In genomic region chr17:66301418-66301863, GRCh38 we compare ENCODE assay signal across 9 cellular contexts. TPM values are rescaled to one million over a fixed set of nuclear protein-coding genes. Genes with fewer than 3 reads are reported as not detected.
DNase-seq lines count a peak whose midpoint lies in the region; ATAC-seq, FAIRE-seq and TF ChIP-seq lines count a peak whose summit lies in the region.
"Had no signal": no experiment of that assay in that cellular context is flagged by ENCODE, and none has a peak within 500 bp of the region (broad histone marks: within the 10 kb centered on the region; RNA-seq: fewer than 3 reads in every experiment).

No MANE protein-coding gene starts in this region.

- in situ Hi-C loops in transverse colon (cut with MboI; ENCODE audit: low pct_ligation_motif_present in 1 of 4, low pct_unique_long_range_greater_than_20kb in 1 of 4, low sequenced_read_pairs in 3 of 4), result no loop called here

- TF ChIP-seq EP300 in transverse colon (IDR thresholded peaks at IDR 0.05; ENCODE audit: low read depth), result no peak

- H3K27me3 ChIP-seq in ascending aorta, result no peaks in the 10 kb centered on the region
- no peaks in the 10 kb centered on the region for H3K27me3 ChIP-seq in liver (ENCODE audit: control insufficient read depth in 4 of 4, insufficient read depth in 4 of 4, low read length in 3 of 4)
- no peaks in the 10 kb centered on the region for H3K27me3 ChIP-seq in transverse colon
- H3K27me3 ChIP-seq in small intestine (ENCODE audit: control insufficient read depth in 2 of 2, insufficient read depth in 2 of 2, low read length in 2 of 2), result no peaks in the 10 kb centered on the region

- H3K4me1 Mint-ChIP-seq in activated T-cell treated with anti-CD3 and anti-CD28 coated beads, Interleukin-2, amount 50 U/mL, for 4 hours (ENCODE audit: low read depth), result peaks cover 34% of the 10 kb centered on the region

- peak overlapping the region; percentile 92 for H3K4me3 Mint-ChIP-seq in activated T-cell treated with anti-CD3 and anti-CD28 coated beads, Interleukin-2, amount 50 U/mL, for 4 hours

- H3K9me3 ChIP-seq in ascending aorta (no peaks in the 10 kb centered on the region), liver (ENCODE audit: control insufficient read depth in 4 of 4, low read length in 3 of 4) (no peaks in the 10 kb centered on the region), transverse colon (no peaks in the 10 kb centered on the region), small intestine (ENCODE audit: control insufficient read depth, low read depth) (no peaks in the 10 kb centered on the region)

- no peak for ATAC-seq in activated T-cell treated with anti-CD3 and anti-CD28 coated beads, Interleukin-2, amount 50 U/mL, for 4 hours

- 40% methylated on average over 12 of the region's 12 CpGs for WGBS in liver
- WGBS in transverse colon (ENCODE audit: low coverage in 1 of 2), 2 donors, result 32 to 35% methylated on average over 6 to 12 of the region's 12 CpGs
- 23 to 34% (median 26%) methylated on average over 12 of the region's 12 CpGs for WGBS in small intestine, 3 donors

- no peak for TF ChIP-seq RAD21 in liver (IDR thresholded peaks at IDR 0.05)

- no peaks in the 10 kb centered on the region for H3K36me3 ChIP-seq in ascending aorta
- no peaks in the 10 kb centered on the region for H3K36me3 ChIP-seq in liver (ENCODE audit: control insufficient read depth in 4 of 4, insufficient read depth in 3 of 4, low read depth in 1 of 4, low read length in 3 of 4)
- H3K36me3 ChIP-seq in transverse colon, result no peaks in the 10 kb centered on the region
- H3K36me3 ChIP-seq in small intestine (ENCODE audit: control insufficient read depth in 2 of 2, insufficient read depth in 2 of 2, low read length in 2 of 2), result no peaks in the 10 kb centered on the region

- H3K9ac ChIP-seq in liver (ENCODE audit: low read depth in 1 of 2, low read length in 2 of 2), result peak overlapping the region in 1 of 2 donors; percentile 68

- H3K36me3 Mint-ChIP-seq in activated T-cell treated with anti-CD3 and anti-CD28 coated beads, Interleukin-2, amount 50 U/mL, for 4 hours (ENCODE audit: insufficient read depth), result peaks cover 7% of the 10 kb centered on the region

- TF ChIP-seq CTCF in ascending aorta (IDR thresholded peaks at IDR 0.05) (no peak), liver (IDR thresholded peaks at IDR 0.05; ENCODE audit: low read depth, low read length, missing input control) (no peak), transverse colon (IDR thresholded peaks at IDR 0.05) (no peak)

- intact Hi-C loops in ascending aorta (cut with DNase I), result loop anchor here (5.0 to 10.0 kb wide), 3 partner anchors 109 to 1337 kb away; partner anchors contain the start of genes CEP112 and GNA13
- intact Hi-C loops in transverse colon (cut with DNase I; ENCODE audit: low total_unique reads), result no loop called here

- DNase-seq in activated T-cell treated with anti-CD3 and anti-CD28 coated beads, Interleukin-2, amount 50 U/mL, for 4 hours, result no peak
- no peak for DNase-seq in activated T-cell treated with anti-CD3 and anti-CD28 coated beads, Interleukin-2, amount 50 U/mL, for 48 hours
- DNase-seq in ascending aorta (ENCODE audit: low spot score in 2 of 2) (no peak), transverse colon (peak; percentile 10), COR-L47 (lab: John Stamatoyannopoulos, UW) (no peak), small intestine (no peak)
- DNase-seq in effector CD4-positive, alpha-beta T cell, result no peak
- DNase-seq: NCI-H446 had no signal

- H3K4me1 ChIP-seq in ascending aorta (peaks cover 0 to 7% of the 10 kb centered on the region in 2 donors), liver (ENCODE audit: control insufficient read depth in 4 of 4, insufficient read depth in 4 of 4, low read length in 3 of 4) (peaks cover 6 to 22% (median 14%) of the 10 kb centered on the region in 4 donors), transverse colon (peaks cover 0 to 33% (median 12%) of the 10 kb centered on the region in 4 donors), small intestine (ENCODE audit: control insufficient read depth in 2 of 2, insufficient read depth in 1 of 2, low read depth in 1 of 2, low read length in 1 of 2) (no peaks in the 10 kb centered on the region)

- FAIRE-seq in small intestine (lab: Jason Lieb, UNC), result no peak

- no peak for TF ChIP-seq POLR2A in transverse colon (IDR thresholded peaks at IDR 0.05)

- H3K27me3 Mint-ChIP-seq in activated T-cell treated with anti-CD3 and anti-CD28 coated beads, Interleukin-2, amount 50 U/mL, for 4 hours (ENCODE audit: low read depth), result no peaks in the 10 kb centered on the region

- H3K27ac ChIP-seq in ascending aorta, result peak overlapping the region in 1 of 2 donors; percentile 73
- peak overlapping the region in 1 of 2 donors; percentile 64 for H3K27ac ChIP-seq in liver (ENCODE audit: low read depth in 1 of 2, low read length in 2 of 2)
- peak overlapping the region in 3 of 4 donors; percentile 80 to 94 (median 87) for H3K27ac ChIP-seq in transverse colon
- peak overlapping the region in 1 of 2 donors; percentile 66 for H3K27ac ChIP-seq in small intestine (ENCODE audit: low read depth in 1 of 2, low read length in 1 of 2)

- H3K9me3 Mint-ChIP-seq in activated T-cell treated with anti-CD3 and anti-CD28 coated beads, Interleukin-2, amount 50 U/mL, for 4 hours, result no peaks in the 10 kb centered on the region

- H3K4me3 ChIP-seq in ascending aorta, result peak overlapping the region; percentile 81 to 83
- H3K4me3 ChIP-seq in liver (ENCODE audit: low read depth in 1 of 3, low read length in 3 of 3), result peak overlapping the region; percentile 60 to 95 (median 73)
- H3K4me3 ChIP-seq in transverse colon, result peak overlapping the region; percentile 71 to 84 (median 79)
- peak overlapping the region in 1 of 2 donors; percentile 100 for H3K4me3 ChIP-seq in small intestine (ENCODE audit: low read depth in 1 of 2, low read length in 2 of 2)

TF ChIP-seq in liver, 16 proteins besides CTCF, POLR2A, EP300 and RAD21:
- TF ChIP-seq RXRA (IDR thresholded peaks at IDR 0.05) (no peak), FOXA1 (IDR thresholded peaks at IDR 0.05) (no peak), HNF4G (IDR thresholded peaks at IDR 0.05) (no peak), MAX (IDR thresholded peaks at IDR 0.05) (no peak), FOXA2 (IDR thresholded peaks at IDR 0.05) (no peak)
- TF ChIP-seq, protein P1, sequence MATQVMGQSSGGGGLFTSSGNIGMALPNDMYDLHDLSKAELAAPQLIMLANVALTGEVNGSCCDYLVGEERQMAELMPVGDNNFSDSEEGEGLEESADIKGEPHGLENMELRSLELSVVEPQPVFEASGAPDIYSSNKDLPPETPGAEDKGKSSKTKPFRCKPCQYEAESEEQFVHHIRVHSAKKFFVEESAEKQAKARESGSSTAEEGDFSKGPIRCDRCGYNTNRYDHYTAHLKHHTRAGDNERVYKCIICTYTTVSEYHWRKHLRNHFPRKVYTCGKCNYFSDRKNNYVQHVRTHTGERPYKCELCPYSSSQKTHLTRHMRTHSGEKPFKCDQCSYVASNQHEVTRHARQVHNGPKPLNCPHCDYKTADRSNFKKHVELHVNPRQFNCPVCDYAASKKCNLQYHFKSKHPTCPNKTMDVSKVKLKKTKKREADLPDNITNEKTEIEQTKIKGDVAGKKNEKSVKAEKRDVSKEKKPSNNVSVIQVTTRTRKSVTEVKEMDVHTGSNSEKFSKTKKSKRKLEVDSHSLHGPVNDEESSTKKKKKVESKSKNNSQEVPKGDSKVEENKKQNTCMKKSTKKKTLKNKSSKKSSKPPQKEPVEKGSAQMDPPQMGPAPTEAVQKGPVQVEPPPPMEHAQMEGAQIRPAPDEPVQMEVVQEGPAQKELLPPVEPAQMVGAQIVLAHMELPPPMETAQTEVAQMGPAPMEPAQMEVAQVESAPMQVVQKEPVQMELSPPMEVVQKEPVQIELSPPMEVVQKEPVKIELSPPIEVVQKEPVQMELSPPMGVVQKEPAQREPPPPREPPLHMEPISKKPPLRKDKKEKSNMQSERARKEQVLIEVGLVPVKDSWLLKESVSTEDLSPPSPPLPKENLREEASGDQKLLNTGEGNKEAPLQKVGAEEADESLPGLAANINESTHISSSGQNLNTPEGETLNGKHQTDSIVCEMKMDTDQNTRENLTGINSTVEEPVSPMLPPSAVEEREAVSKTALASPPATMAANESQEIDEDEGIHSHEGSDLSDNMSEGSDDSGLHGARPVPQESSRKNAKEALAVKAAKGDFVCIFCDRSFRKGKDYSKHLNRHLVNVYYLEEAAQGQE (IDR thresholded peaks at IDR 0.05), result no peak
- TF ChIP-seq, protein P2, sequence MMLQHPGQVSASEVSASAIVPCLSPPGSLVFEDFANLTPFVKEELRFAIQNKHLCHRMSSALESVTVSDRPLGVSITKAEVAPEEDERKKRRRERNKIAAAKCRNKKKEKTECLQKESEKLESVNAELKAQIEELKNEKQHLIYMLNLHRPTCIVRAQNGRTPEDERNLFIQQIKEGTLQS (IDR thresholded peaks at IDR 0.05), result no peak
TF ChIP-seq in liver: peak in this region for 0.

RNA-seq across cellular contexts. Expression of gene PRKCA, which starts 1.0 kb away (rescaled TPM):
- 100 to 1,000 TPM in 1 of 3 donors, 10 to 100 TPM in 2; 79.4 to 114 (median 95.3) TPM for total RNA-seq in activated T-cell treated with anti-CD3 and anti-CD28 coated beads, Interleukin-2, amount 50 U/mL, for 4 hours
- 3.2 TPM for total RNA-seq in ascending aorta
- total RNA-seq in liver, result 10 to 100 TPM in 1 of 2 donors, 1 to 10 TPM in 1; 7.6 to 14.1 TPM
- 1 to 10 TPM; 3.0 to 3.3 TPM for polyA plus RNA-seq in liver
- total RNA-seq in transverse colon, result 10 to 100 TPM; 16.1 to 49.7 (median 31.7) TPM
- 10 to 100 TPM; 11.3 to 26.6 (median 20.5) TPM for polyA plus RNA-seq in small intestine
